Comparison of ENCODE assay signal across 8 cellular contexts in the genomic region with DNA sequence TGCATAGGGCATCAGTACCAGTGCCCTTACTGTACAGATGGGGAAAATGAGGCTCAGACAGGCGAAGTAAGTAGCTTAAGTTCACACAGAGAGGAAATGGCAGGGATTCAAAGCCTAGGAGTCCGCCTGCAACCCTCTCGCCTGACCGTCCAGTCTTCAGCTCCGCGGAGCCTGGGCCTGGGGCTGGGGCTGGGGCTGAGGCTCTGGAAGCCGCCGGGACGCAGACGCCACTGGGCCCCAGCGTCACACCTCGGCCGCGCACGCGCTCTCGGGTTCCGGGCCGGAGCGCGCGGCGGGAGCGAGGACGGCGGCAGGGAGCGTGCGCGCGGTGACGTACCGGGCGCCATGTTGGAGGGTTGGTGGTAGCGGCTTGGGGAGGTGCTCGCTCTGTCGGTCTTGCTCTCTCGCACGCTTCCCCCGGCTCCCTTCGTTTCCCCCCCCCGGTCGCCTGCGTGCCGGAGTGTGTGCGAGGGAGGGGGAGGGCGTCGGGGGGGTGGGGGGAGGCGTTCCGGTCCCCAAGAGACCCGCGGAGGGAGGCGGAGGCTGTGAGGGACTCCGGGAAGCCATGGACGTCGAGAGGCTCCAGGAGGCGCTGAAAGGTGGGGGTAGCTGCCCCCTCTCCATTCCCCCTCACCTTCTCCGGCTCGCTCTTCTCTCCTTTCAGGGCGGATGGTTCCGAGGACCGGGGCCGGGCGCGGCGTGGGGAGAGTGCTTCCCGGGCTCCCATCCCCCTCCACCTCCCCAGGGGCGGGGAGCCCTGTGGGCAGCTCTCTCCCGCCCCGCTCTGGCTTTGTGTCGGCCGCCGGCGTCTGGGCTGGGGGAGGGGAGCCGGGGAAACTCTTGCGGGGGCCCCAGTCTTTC.
DNase-seq lines count a peak whose midpoint lies in the region; ATAC-seq, FAIRE-seq and TF ChIP-seq lines count a peak whose summit lies in the region.

A gene with protein sequence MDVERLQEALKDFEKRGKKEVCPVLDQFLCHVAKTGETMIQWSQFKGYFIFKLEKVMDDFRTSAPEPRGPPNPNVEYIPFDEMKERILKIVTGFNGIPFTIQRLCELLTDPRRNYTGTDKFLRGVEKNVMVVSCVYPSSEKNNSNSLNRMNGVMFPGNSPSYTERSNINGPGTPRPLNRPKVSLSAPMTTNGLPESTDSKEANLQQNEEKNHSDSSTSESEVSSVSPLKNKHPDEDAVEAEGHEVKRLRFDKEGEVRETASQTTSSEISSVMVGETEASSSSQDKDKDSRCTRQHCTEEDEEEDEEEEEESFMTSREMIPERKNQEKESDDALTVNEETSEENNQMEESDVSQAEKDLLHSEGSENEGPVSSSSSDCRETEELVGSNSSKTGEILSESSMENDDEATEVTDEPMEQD (plus strand): TSS at position 339 of the 861 bp plus-strand sequence. CDS start 227 bp downstream, at position 566.

- peaks cover 9% of the 10 kb centered on the region for H3K36me3 ChIP-seq in muscle layer of colon (ENCODE audit: insufficient read depth, low read length)

- DNase-seq in DMS 273 (lab: John Stamatoyannopoulos, UW; ENCODE audit: unreplicated experiment): peak; percentile 94
- DNase-seq in HTR-8/SVneo (ENCODE audit: insufficient read length, low spot score): peak; percentile 82
- peak; percentile 85 for DNase-seq in OCI-M1 (lab: John Stamatoyannopoulos, UW)
- DNase-seq in activated T-cell treated with anti-CD3 and anti-CD28 coated beads, Interleukin-2, amount 50 U/mL, for 1 hour: peak; percentile 94
- DNase-seq in erythroblast (lab: John Stamatoyannopoulos, UW): peak; percentile 92 to 95
- peak; percentile 81 for DNase-seq in stimulated activated CD8-positive, alpha-beta memory T cell treated with anti-CD3 and anti-CD28 coated beads, Interleukin-7, amount 100 ng/mL, for 24 hours (ENCODE audit: low read depth)

- peak; percentile 93 for ATAC-seq in GM21381 (IDR thresholded peaks at IDR 0.05; ENCODE audit: unreplicated experiment)

- peak; percentile 85 for TF ChIP-seq POLR2A in erythroblast (IDR thresholded peaks at IDR 0.05; ENCODE audit: low read length)

- H3K27ac ChIP-seq in muscle layer of colon (ENCODE audit: low read depth, low read length): peak within 1 kb of the TSS; percentile 91

- FAIRE-seq in HTR-8/SVneo (lab: Jason Lieb, UNC): peak; percentile 95

- peaks cover 35% of the 10 kb centered on the region for H3K4me1 ChIP-seq in muscle layer of colon (ENCODE audit: insufficient read depth, low read length)

- no peaks in the 10 kb centered on the region for H3K9me3 ChIP-seq in muscle layer of colon (ENCODE audit: low read length)

- peak within 1 kb of the TSS; percentile 83 to 91 for H3K4me3 ChIP-seq in muscle layer of colon (ENCODE audit: low read depth in 1 of 2, low read length in 2 of 2)

- peak within 1 kb of the TSS; percentile 68 for H3K9ac ChIP-seq in muscle layer of colon (ENCODE audit: low read length)

- no peaks in the 10 kb centered on the region for H3K27me3 ChIP-seq in muscle layer of colon (ENCODE audit: control insufficient read depth in 1 of 2, insufficient read depth in 2 of 2, low read length in 2 of 2)

Comparison
In these comparisons a context has a peak if more than half of its experiments do, and no peak if none do; other contexts are left out.
1. Peak in every context shown above with its lines: DNase-seq, ATAC-seq, H3K4me3 ChIP-seq and H3K27ac ChIP-seq.